Comparison of ENCODE assay signal across 18 cellular contexts in genomic region chrX:40720386-40720785, GRCh38. TPM values are rescaled to one million over a fixed set of nuclear protein-coding genes. Genes with fewer than 3 reads are reported as not detected.
DNase-seq lines count a peak whose midpoint lies in the region; ATAC-seq and TF ChIP-seq lines count a peak whose summit lies in the region.
"Had no signal": no experiment of that assay in that cellular context is flagged by ENCODE, and none has a peak within 500 bp of the region (broad histone marks: within the 10 kb centered on the region; RNA-seq: fewer than 3 reads in every experiment).

No MANE protein-coding gene starts in this region.

- peaks cover 48% of the 10 kb centered on the region for H3K36me3 Mint-ChIP-seq in endodermal cell (ENCODE audit: low read depth)

- H3K4me2 ChIP-seq in parathyroid adenoma (ENCODE audit: low read length) = no peak overlapping the region

- H3K9me3 ChIP-seq in RWPE2 (ENCODE audit: severe bottlenecking) (no peaks in the 10 kb centered on the region), parathyroid adenoma (ENCODE audit: control insufficient read depth, low read length) (no peaks in the 10 kb centered on the region), endodermal cell (ENCODE audit: control insufficient read depth, low read length) (no peaks in the 10 kb centered on the region), spleen (peaks cover 0 to 5% (median 0%) of the 10 kb centered on the region in 8 donors)

- DNase-seq in RWPE2 (ENCODE audit: low spot score) = no peak
- DNase-seq in left colon = no peak
- no peak for DNase-seq in endodermal cell
- no peak for DNase-seq in NCI-H748 treated with DMSO at 0.1 percent for 48 hours (lab: John Stamatoyannopoulos, UW)
- DNase-seq in spleen = no peak
- no peak for DNase-seq in 8988T
- DNase-seq: CD8-positive, alpha-beta memory T cell; DND-41; GDM1; GM23248; NCI-H1092; NCI-H146; NCI-H2081; NCI-H510A had no signal

- H3K4me3 ChIP-seq in RWPE2 (ENCODE audit: severe bottlenecking) = no peak overlapping the region
- H3K4me3 ChIP-seq in parathyroid adenoma (ENCODE audit: low read depth, low read length) = no peak overlapping the region
- H3K4me3 ChIP-seq in endodermal cell (ENCODE audit: low read length) = no peak overlapping the region
- no peak overlapping the region for H3K4me3 ChIP-seq in spleen
- H3K4me3 ChIP-seq: GM12878, GM23248 had no signal

- 94% methylated on average over 4 of the region's 4 CpGs; no CpG with 5 or more reads in 1 of the 2 experiments for WGBS in endodermal cell (ENCODE audit: insufficient coverage in 1 of 2, insufficient read length in 1 of 2), 2 experiments
- 93 to 100% (median 97%) methylated on average over 4 of the region's 4 CpGs for WGBS in spleen, 5 donors

- H3K27me3 Mint-ChIP-seq in endodermal cell (ENCODE audit: insufficient read depth) = no peaks in the 10 kb centered on the region
- H3K27me3 Mint-ChIP-seq: CD8-positive, alpha-beta memory T cell had no signal

- H2AFZ ChIP-seq in parathyroid adenoma = no peak overlapping the region
- H2AFZ ChIP-seq: GM23248 had no signal

- H3K27me3 ChIP-seq in RWPE2 (ENCODE audit: insufficient read depth, poor library complexity, severe bottlenecking) (no peaks in the 10 kb centered on the region), parathyroid adenoma (ENCODE audit: control insufficient read depth, insufficient read depth, low read length) (no peaks in the 10 kb centered on the region), endodermal cell (ENCODE audit: control insufficient read depth, insufficient read depth, low read length, poor library complexity, severe bottlenecking) (no peaks in the 10 kb centered on the region), spleen (replicated peaks in 1 of 7) (no peaks in the 10 kb centered on the region)

- H3K27ac Mint-ChIP-seq in endodermal cell = no peak overlapping the region

- no peak for ATAC-seq in RWPE2 (ENCODE audit: low read depth)
- peak; percentile 20 for ATAC-seq in left colon
- ATAC-seq: Panc1, Right ventricle myocardium inferior had no signal

- peaks cover 10% of the 10 kb centered on the region for H3K4me1 ChIP-seq in RWPE2 (ENCODE audit: insufficient read depth, poor library complexity, severe bottlenecking)
- peaks cover 9% of the 10 kb centered on the region for H3K4me1 ChIP-seq in parathyroid adenoma
- no peaks in the 10 kb centered on the region for H3K4me1 ChIP-seq in endodermal cell (ENCODE audit: control insufficient read depth, insufficient read depth, low read length)
- H3K4me1 ChIP-seq in spleen = no peaks in the 10 kb centered on the region

- no peak for TF ChIP-seq CTCF in RWPE2 (IDR thresholded peaks at IDR 0.05; ENCODE audit: poor library complexity, severe bottlenecking)
- TF ChIP-seq CTCF in parathyroid adenoma (IDR thresholded peaks at IDR 0.05) = no peak
- TF ChIP-seq CTCF in endodermal cell (conservative IDR thresholded peaks at IDR 0.05) = no peak
- no peak for TF ChIP-seq CTCF in spleen (IDR thresholded peaks at IDR 0.05 in 8 of 11, conservative IDR thresholded peaks at IDR 0.05 in 3 of 11)

- H3K36me3 ChIP-seq in RWPE2 (ENCODE audit: low read depth) = no peaks in the 10 kb centered on the region
- no peaks in the 10 kb centered on the region for H3K36me3 ChIP-seq in parathyroid adenoma (ENCODE audit: control insufficient read depth, insufficient read depth, low read length)
- peaks cover 20% of the 10 kb centered on the region for H3K36me3 ChIP-seq in endodermal cell (ENCODE audit: control insufficient read depth, insufficient read depth, low read length)
- H3K36me3 ChIP-seq in spleen = peaks cover 0 to 61% (median 6%) of the 10 kb centered on the region in 6 donors

- H3K9ac ChIP-seq in parathyroid adenoma = no peak overlapping the region
- H3K9ac ChIP-seq in endodermal cell (ENCODE audit: extremely low read depth, low read length, poor library complexity, severe bottlenecking) = no peak overlapping the region
- H3K9ac ChIP-seq: GM23248 had no signal

- TF ChIP-seq POLR2A in spleen (IDR thresholded peaks at IDR 0.05) = no peak

- H3K27ac ChIP-seq in RWPE2 (ENCODE audit: poor library complexity, severe bottlenecking) = peak overlapping the region; percentile 20
- H3K27ac ChIP-seq in parathyroid adenoma = peak overlapping the region; percentile 7
- no peak overlapping the region for H3K27ac ChIP-seq in endodermal cell (ENCODE audit: low read depth, low read length)
- no peak overlapping the region for H3K27ac ChIP-seq in spleen
- H3K27ac ChIP-seq: GM23248 had no signal

- H3K4me1 Mint-ChIP-seq in endodermal cell = peaks cover 14% of the 10 kb centered on the region

- intact Hi-C loops in left colon (cut with DNase I, micrococcal nuclease) = no loop called here
- intact Hi-C loops in spleen (cut with DNase I; ENCODE audit: low total_unique reads) = no loop called here

- H3K9me3 Mint-ChIP-seq in endodermal cell = peaks cover 24% of the 10 kb centered on the region
- H3K9me3 Mint-ChIP-seq: CD8-positive, alpha-beta memory T cell had no signal

- H3K79me2 ChIP-seq in parathyroid adenoma = peaks cover 7% of the 10 kb centered on the region

- no peak overlapping the region for H3K4me3 Mint-ChIP-seq in endodermal cell
- H3K4me3 Mint-ChIP-seq: CD8-positive, alpha-beta memory T cell had no signal

RNA-seq across cellular contexts. Expression of gene MED14, which starts 15.0 kb away (rescaled TPM):
- 10 to 100 TPM; 60.1 to 60.6 TPM for total RNA-seq in left colon
- total RNA-seq in endodermal cell = 10 to 100 TPM; 50.4 to 53.4 TPM
- polyA plus RNA-seq in endodermal cell (2013, experiment 1 of 2) = 37.1 TPM
- 29.6 TPM for polyA plus RNA-seq in endodermal cell (2013, experiment 2 of 2)
- total RNA-seq in spleen = 10 to 100 TPM; 33.1 to 63.9 (median 55.2) TPM
- 10 to 100 TPM in 1 of 3 donors, 1 to 10 TPM in 2; 6.9 to 10.8 (median 8.0) TPM for polyA plus RNA-seq in spleen

Comparison
In these comparisons a context has a peak if more than half of its experiments do, and no peak if none do; other contexts are left out.
1. H3K27ac ChIP-seq: peak in RWPE2 (single experiment) and parathyroid adenoma (single experiment); none in endodermal cell (single experiment) and spleen (0 of 8).